In genomic region chr1:168224991-168225390, GRCh38 we compare ENCODE assay signal across 8 cellular contexts. TPM values are rescaled to one million over a fixed set of nuclear protein-coding genes. Genes with fewer than 3 reads are reported as not detected.
A peak's percentile ranks its signal among the peaks of the same experiment; 100 is the strongest.
DNase-seq lines count a peak whose midpoint lies in the region; ATAC-seq and TF ChIP-seq lines count a peak whose summit lies in the region.

No MANE protein-coding gene starts in this region.

- peaks cover 38% of the 10 kb centered on the region for H3K36me3 Mint-ChIP-seq in Calu3 (ENCODE audit: insufficient read depth, unreplicated experiment)
- H3K36me3 Mint-ChIP-seq in dendritic cell treated with granulocyte-macrophage colony-stimulating factor and Interleukin-4, amounts not matched to agents 40 ng/mL and 50 ng/mL, for 4 days (ENCODE audit: low read depth) = peaks cover 36% of the 10 kb centered on the region

- H3K27ac Mint-ChIP-seq in Calu3 (ENCODE audit: unreplicated experiment) = peak overlapping the region; percentile 86
- H3K27ac Mint-ChIP-seq in dendritic cell treated with granulocyte-macrophage colony-stimulating factor and Interleukin-4, amounts not matched to agents 40 ng/mL and 50 ng/mL, for 4 days = peak overlapping the region; percentile 92

- peaks cover 51% of the 10 kb centered on the region for H3K4me1 Mint-ChIP-seq in Calu3 (ENCODE audit: low read depth, unreplicated experiment)
- H3K4me1 Mint-ChIP-seq in dendritic cell treated with granulocyte-macrophage colony-stimulating factor and Interleukin-4, amounts not matched to agents 40 ng/mL and 50 ng/mL, for 4 days (ENCODE audit: low read depth) = peaks cover 56% of the 10 kb centered on the region

- TF ChIP-seq CTCF in Calu3 (IDR thresholded peaks at IDR 0.05; ENCODE audit: unreplicated experiment) (no peak), Loucy (conservative IDR thresholded peaks at IDR 0.05; ENCODE audit: low read length) (no peak)

- peak overlapping the region; percentile 93 for H3K4me2 ChIP-seq in Loucy (ENCODE audit: low read depth, low read length, poor library complexity, severe bottlenecking)

- H3K27me3 ChIP-seq in Loucy (ENCODE audit: insufficient read depth, low read length, poor library complexity, severe bottlenecking) (no peaks in the 10 kb centered on the region), neuron (ENCODE audit: insufficient read depth, low read length) (no peaks in the 10 kb centered on the region)

- no peak for ATAC-seq in HG02884 (IDR thresholded peaks at IDR 0.05; ENCODE audit: unreplicated experiment)

- peaks cover 32% of the 10 kb centered on the region for H4K20me1 ChIP-seq in Loucy (ENCODE audit: insufficient read depth, low read length, poor library complexity, severe bottlenecking)

- H3K79me2 ChIP-seq in Loucy (ENCODE audit: insufficient read depth, low read length) = peaks cover 54% of the 10 kb centered on the region

- H3K9me3 Mint-ChIP-seq in Calu3 (ENCODE audit: low read depth, unreplicated experiment) = peaks cover 6% of the 10 kb centered on the region
- peaks cover 9% of the 10 kb centered on the region for H3K9me3 Mint-ChIP-seq in dendritic cell treated with granulocyte-macrophage colony-stimulating factor and Interleukin-4, amounts not matched to agents 40 ng/mL and 50 ng/mL, for 4 days

- H3K4me3 Mint-ChIP-seq in Calu3 (ENCODE audit: low read depth, unreplicated experiment) = peak overlapping the region; percentile 85
- peak overlapping the region; percentile 20 for H3K4me3 Mint-ChIP-seq in dendritic cell treated with granulocyte-macrophage colony-stimulating factor and Interleukin-4, amounts not matched to agents 40 ng/mL and 50 ng/mL, for 4 days

- CTCF ChIA-PET in Calu3 (lab: Charles Lee) = interaction anchor here (1.5 to 2.6 kb wide), 2 partner anchors 10 to 143 kb away, joined by 5 to 23 read pairs; no protein-coding TSS in a partner anchor

- no peak for DNase-seq in Calu3
- DNase-seq in SW 1271 (lab: John Stamatoyannopoulos, UW) = no peak
- no peak for DNase-seq in NCI-H446 treated with DMSO at 0.1 percent for 48 hours (lab: John Stamatoyannopoulos, UW)
- no peak for DNase-seq in activated CD8-positive, alpha-beta memory T cell treated with anti-CD3 and anti-CD28 coated beads, Interleukin-2, amount 50 U/mL, for 48 hours

- H3K9ac ChIP-seq in Loucy (ENCODE audit: low read depth, low read length, poor library complexity, severe bottlenecking) = peak overlapping the region; percentile 86

- H2AFZ ChIP-seq in Loucy (ENCODE audit: low read length) (no peak overlapping the region), neuron (ENCODE audit: low read depth, low read length) (peak overlapping the region; percentile 88)

- no peaks in the 10 kb centered on the region for H3K9me2 ChIP-seq in Loucy (replicated peaks; ENCODE audit: low read depth, low read length)

- no peaks in the 10 kb centered on the region for H3K9me3 ChIP-seq in Loucy (ENCODE audit: insufficient read depth, low read depth, low read length)
- H3K9me3 ChIP-seq in neuron (ENCODE audit: low read length) = no peaks in the 10 kb centered on the region

- H3K4me3 ChIP-seq in Loucy (ENCODE audit: low read length, poor library complexity, severe bottlenecking) (peak overlapping the region; percentile 78), neuron (ENCODE audit: low read length) (peak overlapping the region; percentile 94)

- no peaks in the 10 kb centered on the region for H3K27me3 Mint-ChIP-seq in Calu3 (ENCODE audit: unreplicated experiment)
- H3K27me3 Mint-ChIP-seq in dendritic cell treated with granulocyte-macrophage colony-stimulating factor and Interleukin-4, amounts not matched to agents 40 ng/mL and 50 ng/mL, for 4 days = no peaks in the 10 kb centered on the region

- peaks cover 45% of the 10 kb centered on the region for H3K4me1 ChIP-seq in Loucy (ENCODE audit: insufficient read depth, low read length, poor library complexity, severe bottlenecking)
- H3K4me1 ChIP-seq in neuron (ENCODE audit: insufficient read depth, low read length) = peaks cover 12% of the 10 kb centered on the region

- no TSS peak for BruUV-seq in Calu3 (replicated peaks; lab: Mats Ljungman, UMichigan)

- H3F3A ChIP-seq in Loucy (ENCODE audit: low read depth) = no peaks in the 10 kb centered on the region

- H3K36me3 ChIP-seq in Loucy (ENCODE audit: insufficient read depth, low read length) (no peaks in the 10 kb centered on the region; the same call in 1 of the 2 replicates), neuron (ENCODE audit: insufficient read depth, low read length) (peaks cover 5% of the 10 kb centered on the region)

- intact Hi-C loops in Calu3 (cut with micrococcal nuclease; ENCODE audit: unreplicated experiment) = no loop called here
- intact Hi-C loops in dendritic cell treated with granulocyte-macrophage colony-stimulating factor and Interleukin-4, amounts not matched to agents 40 ng/mL and 50 ng/mL, for 4 days (cut with micrococcal nuclease) = loop anchor here (5.0 kb wide), 2 partner anchors 143 to 288 kb away; partner anchors contain the start of genes DCAF6 and MPC2

RNA-seq across cellular contexts. Expression of gene SFT2D2, which starts 0.8 kb away (rescaled TPM):
- total RNA-seq in Calu3 (2022) = 88.2 and 98.3 TPM in 2 replicates

RNA-seq across cellular contexts. Expression of gene TIPRL, which starts 46.2 kb away (rescaled TPM):
- total RNA-seq in Calu3 (2022) = 36.6 and 41.6 TPM in 2 replicates

RNA-seq across cellular contexts. Expression of gene TBX19, which starts 55.7 kb away (rescaled TPM):
- total RNA-seq in Calu3 (2022) = 3.3 and 3.5 TPM in 2 replicates
